In genomic region chr4:110073045-110073845, GRCh38 we compare ENCODE assay signal across 1 cellular context.
TF ChIP-seq lines count a peak whose summit lies in the region.

No MANE protein-coding gene starts in this region.

TF ChIP-seq in IMR-90, 13 proteins besides CTCF, POLR2A, EP300 and RAD21 (continued from another document):
- TF ChIP-seq ELK1 (IDR thresholded peaks at IDR 0.05; ENCODE audit: borderline replicate concordance, low read depth, low read length) (no peak), SMC3 (IDR thresholded peaks at IDR 0.05; ENCODE audit: low read depth, low read length) (no peak), MAFK (IDR thresholded peaks at IDR 0.05; ENCODE audit: low read depth, low read length) (no peak), RFX5 (IDR thresholded peaks at IDR 0.05; ENCODE audit: low read depth, low read length) (no peak), MAZ (IDR thresholded peaks at IDR 0.05; ENCODE audit: borderline replicate concordance, low read depth, low read length) (no peak)
- TF ChIP-seq, protein P1, sequence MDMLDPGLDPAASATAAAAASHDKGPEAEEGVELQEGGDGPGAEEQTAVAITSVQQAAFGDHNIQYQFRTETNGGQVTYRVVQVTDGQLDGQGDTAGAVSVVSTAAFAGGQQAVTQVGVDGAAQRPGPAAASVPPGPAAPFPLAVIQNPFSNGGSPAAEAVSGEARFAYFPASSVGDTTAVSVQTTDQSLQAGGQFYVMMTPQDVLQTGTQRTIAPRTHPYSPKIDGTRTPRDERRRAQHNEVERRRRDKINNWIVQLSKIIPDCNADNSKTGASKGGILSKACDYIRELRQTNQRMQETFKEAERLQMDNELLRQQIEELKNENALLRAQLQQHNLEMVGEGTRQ (IDR thresholded peaks at IDR 0.05; ENCODE audit: low read depth, low read length), result no peak
